Comparison of ENCODE assay signal across 9 cellular contexts in genomic region chr12:120761581-120761980, GRCh38. TPM values are rescaled to one million over a fixed set of nuclear protein-coding genes. Genes with fewer than 3 reads are reported as not detected.
DNase-seq lines count a peak whose midpoint lies in the region; ATAC-seq and TF ChIP-seq lines count a peak whose summit lies in the region.
"Had no signal": no experiment of that assay in that cellular context is flagged by ENCODE, and none has a peak within 500 bp of the region (broad histone marks: within the 10 kb centered on the region; RNA-seq: fewer than 3 reads in every experiment).

No MANE protein-coding gene starts in this region.

- H3K36me3 ChIP-seq in gastrocnemius medialis = peaks cover 0 to 25% of the 10 kb centered on the region in 2 donors

- H3K4me1 ChIP-seq in right cardiac atrium (ENCODE audit: control insufficient read depth, insufficient read depth, low read length) = peaks cover 4% of the 10 kb centered on the region
- peaks cover 44 to 49% of the 10 kb centered on the region in 2 donors for H3K4me1 ChIP-seq in gastrocnemius medialis

- H3K27ac ChIP-seq in right cardiac atrium (ENCODE audit: low read length) = peak overlapping the region; percentile 86
- peak overlapping the region; percentile 93 to 98 (median 94) for H3K27ac ChIP-seq in gastrocnemius medialis

- peak; percentile 52 to 66 for ATAC-seq in right cardiac atrium
- ATAC-seq in gastrocnemius medialis = peak; percentile 85 to 88
- no peak for ATAC-seq in HG03342 (IDR thresholded peaks at IDR 0.05; ENCODE audit: unreplicated experiment)
- ATAC-seq in HG03045 (IDR thresholded peaks at IDR 0.05; ENCODE audit: unreplicated experiment) = no peak

- H3K27me3 ChIP-seq in right cardiac atrium (ENCODE audit: control insufficient read depth, insufficient read depth) (no peaks in the 10 kb centered on the region), gastrocnemius medialis (no peaks in the 10 kb centered on the region)

- no peak for TF ChIP-seq CTCF in gastrocnemius medialis (IDR thresholded peaks at IDR 0.05 in 4 of 5, conservative IDR thresholded peaks at IDR 0.05 in 1 of 5)

- WGBS in right cardiac atrium = 34% methylated on average over 10 of the region's 10 CpGs

- in situ Hi-C loops in gastrocnemius medialis (cut with MboI; ENCODE audit: low sequenced_read_pairs in 4 of 4) = no loop called here

- TF ChIP-seq POLR2A in gastrocnemius medialis (IDR thresholded peaks at IDR 0.05) = peak in 1 of 2 donors; percentile 49

- DNase-seq in NCI-H128 (lab: John Stamatoyannopoulos, UW; ENCODE audit: unreplicated experiment) (peak; percentile 37), astrocyte of the hippocampus (ENCODE audit: low read depth, low spot score) (peak; percentile 75), right cardiac atrium (no peak), gastrocnemius medialis (peak; percentile 77 to 83), SHP77 treated with DMSO at 0.1 percent for 48 hours (lab: John Stamatoyannopoulos, UW) (no peak), Ammon's horn (ENCODE audit: low spot score) (no peak)
- DNase-seq: mesendoderm had no signal

- no peak overlapping the region for H3K4me3 ChIP-seq in right cardiac atrium (ENCODE audit: low read length)
- H3K4me3 ChIP-seq in gastrocnemius medialis = peak overlapping the region; percentile 12 to 35 (median 22)

- intact Hi-C loops in right cardiac atrium (cut with DNase I) = no loop called here
- intact Hi-C loops in gastrocnemius medialis (cut with DNase I; ENCODE audit: low total_unique reads) = loop anchor here (1.0 to 5.0 kb wide), 4 partner anchors 36 to 1331 kb away; partner anchors contain the start of genes ACADS, MLEC and SPPL3

- no peaks in the 10 kb centered on the region for H3K9me3 ChIP-seq in right cardiac atrium (ENCODE audit: control insufficient read depth, low read length)
- H3K9me3 ChIP-seq in gastrocnemius medialis = no peaks in the 10 kb centered on the region

RNA-seq across cellular contexts. Expression of gene ACADS, which starts 36.0 kb away (rescaled TPM):
- total RNA-seq in right cardiac atrium = 10 to 100 TPM; 34.2 to 51.3 (median 42.5) TPM
- 68.0 TPM for polyA plus RNA-seq in right cardiac atrium
- total RNA-seq in gastrocnemius medialis = 100 to 1,000 TPM; 166 to 224 (median 200) TPM

RNA-seq across cellular contexts. Expression of gene UNC119B, which starts 51.3 kb away (rescaled TPM):
- total RNA-seq in right cardiac atrium (10 to 100 TPM; 15.7 to 17.8 (median 16.7) TPM), gastrocnemius medialis (1 to 10 TPM; 4.7 to 8.7 (median 7.8) TPM)
- 7.0 TPM for polyA plus RNA-seq in right cardiac atrium

Comparison
In these comparisons a context has a peak if more than half of its experiments do, and no peak if none do; other contexts are left out.
1. DNase-seq: peak in NCI-H128 (single experiment), astrocyte of the hippocampus (single experiment) and gastrocnemius medialis (2 of 2); none in right cardiac atrium (0 of 3), SHP77 treated with DMSO at 0.1 percent for 48 hours (single experiment) and Ammon's horn (single experiment).
2. ATAC-seq: peak in right cardiac atrium (2 of 2) and gastrocnemius medialis (2 of 2); none in HG03342 (single experiment) and HG03045 (single experiment).